Comparison of ENCODE assay signal across 8 cellular contexts in the genomic region with DNA sequence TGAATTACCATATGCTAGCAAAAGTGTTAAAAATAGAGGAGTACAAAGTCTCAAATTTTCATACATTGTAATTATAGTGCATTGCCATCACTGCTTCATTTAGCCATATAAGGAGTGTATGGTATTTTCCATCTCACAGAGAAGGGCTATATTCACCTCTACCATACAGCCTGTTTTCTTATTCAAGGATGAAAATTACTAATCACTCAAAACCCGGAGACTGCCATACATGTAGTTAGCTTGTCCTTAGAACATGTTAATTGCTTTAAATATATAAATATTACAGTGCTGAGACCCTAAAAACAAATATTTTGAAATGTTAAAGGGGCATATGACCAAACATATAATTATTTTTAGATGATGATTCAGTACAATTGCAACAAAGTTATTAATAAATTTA. TPM values are rescaled to one million over a fixed set of nuclear protein-coding genes. Genes with fewer than 3 reads are reported as not detected.
DNase-seq lines count a peak whose midpoint lies in the region; ATAC-seq and TF ChIP-seq lines count a peak whose summit lies in the region.

No MANE protein-coding gene starts in this region.

- DNase-seq in stimulated activated naive CD8-positive, alpha-beta T cell treated with anti-CD3 and anti-CD28 coated beads, Interleukin-15, Interleukin-2, amounts not matched to agents 100 U/mL and 50 U/mL, for 24 hours: no peak
- DNase-seq in caudate nucleus (lab: John Stamatoyannopoulos, UW): no peak
- DNase-seq in naive B cell: no peak
- DNase-seq in central memory CD4-positive, alpha-beta T cell: no peak
- no peak for DNase-seq in occipital lobe (lab: John Stamatoyannopoulos, UW)
- DNase-seq in left lung: no peak
- DNase-seq in HK-2 (ENCODE audit: unreplicated experiment): no peak

- H3K36me3 ChIP-seq in left lung: no peaks in the 10 kb centered on the region

- no peaks in the 10 kb centered on the region for H3K9me3 ChIP-seq in left lung

- H3K4me1 ChIP-seq in left lung: peaks cover 9 to 54% of the 10 kb centered on the region in 2 donors

- H3K27ac Mint-ChIP-seq in stimulated activated naive CD8-positive, alpha-beta T cell treated with anti-CD3 and anti-CD28 coated beads, Interleukin-15, Interleukin-2, amounts not matched to agents 100 ng/mL and 50 ng/mL, for 24 hours: no peak overlapping the region
- no peak overlapping the region for H3K27ac Mint-ChIP-seq in naive B cell

- H3K4me3 Mint-ChIP-seq in stimulated activated naive CD8-positive, alpha-beta T cell treated with anti-CD3 and anti-CD28 coated beads, Interleukin-15, Interleukin-2, amounts not matched to agents 100 ng/mL and 50 ng/mL, for 24 hours: peak overlapping the region; percentile 86
- peak overlapping the region in 7 of 8 donors; percentile 91 to 98 (median 96) for H3K4me3 Mint-ChIP-seq in naive B cell

- no peaks in the 10 kb centered on the region for H3K9me3 Mint-ChIP-seq in stimulated activated naive CD8-positive, alpha-beta T cell treated with anti-CD3 and anti-CD28 coated beads, Interleukin-15, Interleukin-2, amounts not matched to agents 100 ng/mL and 50 ng/mL, for 24 hours
- no peaks in the 10 kb centered on the region for H3K9me3 Mint-ChIP-seq in naive B cell

- no peak for ATAC-seq in stimulated activated naive CD8-positive, alpha-beta T cell treated with anti-CD3 and anti-CD28 coated beads, Interleukin-15, Interleukin-2, amounts not matched to agents 100 U/mL and 50 U/mL, for 24 hours
- ATAC-seq in naive B cell (ENCODE audit: low read depth in 2 of 2) (no peak), left lung (no peak)

- peaks cover 43% of the 10 kb centered on the region for H3K4me1 Mint-ChIP-seq in stimulated activated naive CD8-positive, alpha-beta T cell treated with anti-CD3 and anti-CD28 coated beads, Interleukin-15, Interleukin-2, amounts not matched to agents 100 ng/mL and 50 ng/mL, for 24 hours (ENCODE audit: low read depth)
- peaks cover 29 to 44% (median 38%) of the 10 kb centered on the region in 3 donors for H3K4me1 Mint-ChIP-seq in naive B cell

- H3K27ac ChIP-seq in caudate nucleus (ENCODE audit: low read depth, low read length) (peak overlapping the region; percentile 97), left lung (peak overlapping the region in 1 of 2 donors; percentile 92)

- TF ChIP-seq CTCF in left lung (IDR thresholded peaks at IDR 0.05): no peak

- intact Hi-C loops in left lung (cut with DNase I): no loop called here

- peak overlapping the region in 1 of 2 donors; percentile 58 for H3K4me3 ChIP-seq in left lung

- peaks cover 8% of the 10 kb centered on the region for H3K27me3 Mint-ChIP-seq in stimulated activated naive CD8-positive, alpha-beta T cell treated with anti-CD3 and anti-CD28 coated beads, Interleukin-15, Interleukin-2, amounts not matched to agents 100 ng/mL and 50 ng/mL, for 24 hours
- no peaks in the 10 kb centered on the region for H3K27me3 Mint-ChIP-seq in naive B cell

- peaks cover 4% of the 10 kb centered on the region for H3K36me3 Mint-ChIP-seq in stimulated activated naive CD8-positive, alpha-beta T cell treated with anti-CD3 and anti-CD28 coated beads, Interleukin-15, Interleukin-2, amounts not matched to agents 100 ng/mL and 50 ng/mL, for 24 hours (ENCODE audit: low read depth)
- no peaks in the 10 kb centered on the region for H3K36me3 Mint-ChIP-seq in naive B cell

- H3K27me3 ChIP-seq in left lung: no peaks in the 10 kb centered on the region

RNA-seq across cellular contexts. Expression of gene CPEB3, which starts 49.4 kb away (rescaled TPM):
- polyA plus RNA-seq in naive B cell (ENCODE audit: low read depth in 6 of 6): 1 to 10 TPM; 1.0 to 2.8 (median 2.4) TPM
- total RNA-seq in occipital lobe: 22.0 TPM
- 1 to 10 TPM; 3.5 to 4.3 TPM for total RNA-seq in left lung

RNA-seq across cellular contexts. Expression of gene MARCHF5, which starts 49.5 kb away (rescaled TPM):
- polyA plus RNA-seq in naive B cell (ENCODE audit: low read depth in 6 of 6): 10 to 100 TPM; 21.7 to 34.7 (median 29.3) TPM
- total RNA-seq in occipital lobe (24.8 TPM), left lung (10 to 100 TPM; 33.0 to 41.8 TPM)
